8 cellular contexts compared by ENCODE assay signal in genomic region chr12:53252349-53252916, GRCh38. TPM values are rescaled to one million over a fixed set of nuclear protein-coding genes. Genes with fewer than 3 reads are reported as not detected.
DNase-seq lines count a peak whose midpoint lies in the region; ATAC-seq, FAIRE-seq and TF ChIP-seq lines count a peak whose summit lies in the region.

No MANE protein-coding gene starts in this region.

- intact Hi-C loops in pancreas (cut with DNase I): loop anchor here in 2 of 3 donors (5.0 kb wide), 1 partner anchor 35 kb away; no protein-coding TSS in a partner anchor

- DNase-seq in H7 (peak; percentile 54), WERI-Rb-1 (no peak), foreskin fibroblast (no peak), pancreas (peak in 4 of 6 donors; percentile 39 to 76 (median 43)), HK-2 (ENCODE audit: unreplicated experiment) (no peak)
- DNase-seq in central memory CD4-positive, alpha-beta T cell: no peak

- H3K4me3 ChIP-seq in H7 (ENCODE audit: insufficient read depth, low read depth, low read length): peak overlapping the region; percentile 85
- H3K4me3 ChIP-seq in WERI-Rb-1 (ENCODE audit: low read depth, low read length): peak overlapping the region; percentile 64
- H3K4me3 ChIP-seq in foreskin fibroblast (ENCODE audit: low read depth in 1 of 2, low read length in 2 of 2): peak overlapping the region; percentile 72 to 90
- H3K4me3 ChIP-seq in pancreas: peak overlapping the region; percentile 68 to 89 (median 78)

- H3K4me1 ChIP-seq in pancreas: peaks cover 6 to 19% (median 17%) of the 10 kb centered on the region in 3 donors

- H3K9me3 ChIP-seq in WERI-Rb-1 (ENCODE audit: severe bottlenecking): no peaks in the 10 kb centered on the region
- H3K9me3 ChIP-seq in pancreas: no peaks in the 10 kb centered on the region

- H3K27me3 ChIP-seq in H7 (ENCODE audit: control insufficient read depth, insufficient read depth, low read length) (no peaks in the 10 kb centered on the region), WERI-Rb-1 (ENCODE audit: insufficient read depth, low read depth, severe bottlenecking) (no peaks in the 10 kb centered on the region), pancreas (no peaks in the 10 kb centered on the region)

- WGBS in pancreas, 2 donors: 6 to 9% methylated on average over 17 to 19 of the region's 19 CpGs

- H3K27ac ChIP-seq in 22Rv1: peak overlapping the region; percentile 99
- H3K27ac ChIP-seq in WERI-Rb-1: peak overlapping the region; percentile 92
- peak overlapping the region; percentile 75 to 91 (median 80) for H3K27ac ChIP-seq in pancreas

- FAIRE-seq in pancreas (lab: Jason Lieb, UNC): no peak

- TF ChIP-seq CTCF in 22Rv1 (IDR thresholded peaks at IDR 0.05) (no peak), WERI-Rb-1 (IDR thresholded peaks at IDR 0.05; ENCODE audit: low read depth, low read length) (no peak; the same call in 1 of the 2 replicates), foreskin fibroblast (IDR thresholded peaks at IDR 0.05; ENCODE audit: low read depth, low read length) (no peak), pancreas (IDR thresholded peaks at IDR 0.05) (no peak)

- peak in 3 of 4 donors; percentile 1 to 5 (median 4) for ATAC-seq in pancreas
- no peak for ATAC-seq in GM18861 (IDR thresholded peaks at IDR 0.05; ENCODE audit: unreplicated experiment)

- no peaks in the 10 kb centered on the region; the same call in none of the 2 replicates for H3K36me3 ChIP-seq in H7 (replicated peaks; ENCODE audit: control insufficient read depth, insufficient read depth, low read length)
- peaks cover 12% of the 10 kb centered on the region for H3K36me3 ChIP-seq in WERI-Rb-1
- no peaks in the 10 kb centered on the region for H3K36me3 ChIP-seq in pancreas

RNA-seq across cellular contexts. Expression of gene ESPL1, which starts 15.7 kb away (rescaled TPM):
- 43.6 and 46.2 TPM in 2 replicates for total RNA-seq in H7 (2014; rRNA removed; shearing (Covaris generic))
- under 1 TPM; 0.09 to 0.81 (median 0.50) TPM for total RNA-seq in pancreas
- polyA plus RNA-seq in pancreas: under 1 TPM; 0.09 to 0.27 TPM

RNA-seq across cellular contexts. Expression of gene RARG, which starts 20.4 kb away (rescaled TPM):
- total RNA-seq in H7 (2014; rRNA removed; shearing (Covaris generic)): 50.1 and 58.1 TPM in 2 replicates
- 10 to 100 TPM in 2 of 6 donors, 1 to 10 TPM in 4; 4.4 to 18.7 (median 7.4) TPM for total RNA-seq in pancreas
- 10 to 100 TPM; 10.3 to 11.7 TPM for polyA plus RNA-seq in pancreas

RNA-seq across cellular contexts. Expression of gene PFDN5, which starts 42.9 kb away (rescaled TPM):
- 242 and 304 TPM in 2 replicates for total RNA-seq in H7 (2014; rRNA removed; shearing (Covaris generic))
- total RNA-seq in pancreas: 100 to 1,000 TPM; 203 to 247 (median 231) TPM
- polyA plus RNA-seq in pancreas: 100 to 1,000 TPM; 874 to 875 TPM

RNA-seq across cellular contexts. Expression of gene ITGB7, which starts 45.4 kb away (rescaled TPM):
- total RNA-seq in H7 (2014; rRNA removed; shearing (Covaris generic)): 0.30 and 0.52 TPM in 2 replicates
- total RNA-seq in pancreas: 1 to 10 TPM; 1.1 to 1.7 (median 1.4) TPM
- polyA plus RNA-seq in pancreas: 1 to 10 TPM; 1.6 to 1.8 TPM

RNA-seq across cellular contexts. Expression of gene MYG1, which starts 47.1 kb away (rescaled TPM):
- 74.2 and 98.0 TPM in 2 replicates for total RNA-seq in H7 (2014; rRNA removed; shearing (Covaris generic))
- total RNA-seq in pancreas: 10 to 100 TPM; 25.4 to 34.1 (median 30.6) TPM
- 10 to 100 TPM; 58.1 to 76.9 TPM for polyA plus RNA-seq in pancreas

Comparison
In these comparisons a context has a peak if more than half of its experiments do, and no peak if none do; other contexts are left out.
1. DNase-seq: peak in H7 (single experiment) and pancreas (4 of 6); none in WERI-Rb-1 (single experiment), foreskin fibroblast (0 of 2), central memory CD4-positive, alpha-beta T cell (single experiment) and HK-2 (single experiment).
2. RNA of gene ESPL1, which starts 15.7 kb away (total RNA-seq): 43.6 to 46.2 TPM in H7; 0.09 to 0.81 TPM in pancreas; every median in the first group is over 10 times any median in the second.
3. Peak in every context shown above with its lines, with median percentiles within 50 percentile points of each other: H3K27ac ChIP-seq and H3K4me3 ChIP-seq.